9 cellular contexts compared by ENCODE assay signal in the genomic region with DNA sequence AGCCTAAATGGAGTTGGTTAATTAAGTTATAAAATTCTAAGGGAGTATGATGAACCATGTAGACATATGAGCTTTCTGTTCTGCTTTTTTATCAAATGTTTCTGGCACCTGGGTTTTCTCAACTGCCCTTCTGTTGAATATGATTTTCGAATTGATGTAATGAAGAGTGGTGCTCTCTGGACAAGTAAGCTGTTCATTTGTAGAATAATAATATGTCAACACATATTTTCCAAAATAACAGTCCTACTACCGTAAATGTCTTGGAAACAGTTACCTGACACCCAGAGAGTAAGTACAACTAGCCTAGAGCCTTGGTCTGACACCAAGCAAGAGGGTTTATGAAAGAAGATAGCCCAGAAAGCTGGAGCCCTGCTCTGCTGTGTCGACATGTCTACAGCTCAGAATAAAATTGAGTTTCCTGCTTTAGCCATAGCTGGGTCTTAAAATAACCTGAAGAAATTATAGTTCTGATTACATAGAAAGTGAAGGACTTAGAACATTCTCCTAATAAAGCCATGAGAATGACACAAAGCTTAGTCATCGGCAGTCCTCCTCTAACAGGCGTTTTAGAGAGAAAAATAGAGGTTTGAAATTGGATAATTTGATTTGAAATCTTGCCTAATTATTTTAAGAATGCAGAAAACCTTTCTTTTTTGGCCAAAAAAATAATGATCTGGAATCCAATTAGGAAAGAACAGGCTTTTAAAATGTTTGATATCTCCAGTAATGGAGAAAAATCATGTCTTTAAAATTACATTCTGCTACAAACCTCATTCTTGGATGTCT. TPM values are rescaled to one million over a fixed set of nuclear protein-coding genes. Genes with fewer than 3 reads are reported as not detected.
DNase-seq lines count a peak whose midpoint lies in the region; ATAC-seq and TF ChIP-seq lines count a peak whose summit lies in the region.
"Had no signal": no experiment of that assay in that cellular context is flagged by ENCODE, and none has a peak within 500 bp of the region (broad histone marks: within the 10 kb centered on the region; RNA-seq: fewer than 3 reads in every experiment).

No MANE protein-coding gene starts in this region.

- H3K9me3 Mint-ChIP-seq in type B pancreatic cell: no peaks in the 10 kb centered on the region

- no peak overlapping the region for H3K27ac Mint-ChIP-seq in type B pancreatic cell

- H3K36me3 ChIP-seq in mucosa of rectum (ENCODE audit: control insufficient read depth in 2 of 2, insufficient read depth in 2 of 2, low read length in 2 of 2) (no peaks in the 10 kb centered on the region), thyroid gland (no peaks in the 10 kb centered on the region)

- ATAC-seq in GM18519 (IDR thresholded peaks at IDR 0.05; ENCODE audit: low FRiP score, unreplicated experiment): peak; percentile 59
- ATAC-seq in HG02759 (IDR thresholded peaks at IDR 0.05; ENCODE audit: unreplicated experiment): peak; percentile 77

- WGBS in thyroid gland, 2 donors: 74 to 81% methylated on average over 5 of the region's 5 CpGs

- H3K9ac ChIP-seq in mucosa of rectum (ENCODE audit: low read depth in 1 of 2, low read length in 2 of 2): peak overlapping the region in 1 of 2 donors; percentile 19
- H3K9ac ChIP-seq: parathyroid adenoma had no signal

- no peak overlapping the region for H3K4me3 Mint-ChIP-seq in type B pancreatic cell

- H3K4me3 ChIP-seq in mucosa of rectum (ENCODE audit: low read length in 2 of 2) (no peak overlapping the region), thyroid gland (replicated peaks in 1 of 3) (no peak overlapping the region)

- H3K4me1 ChIP-seq in mucosa of rectum (ENCODE audit: control insufficient read depth in 2 of 2, insufficient read depth in 2 of 2, low read length in 2 of 2): peaks cover 0 to 2% of the 10 kb centered on the region in 2 donors
- no peaks in the 10 kb centered on the region for H3K4me1 ChIP-seq in thyroid gland
- H3K4me1 ChIP-seq: parathyroid adenoma had no signal

- intact Hi-C loops in thyroid gland (cut with DNase I): no loop called here

- peak overlapping the region; percentile 51 to 63 for H3K27ac ChIP-seq in mucosa of rectum (ENCODE audit: low read depth in 2 of 2, low read length in 2 of 2)
- peak overlapping the region in 1 of 3 donors; percentile 11 for H3K27ac ChIP-seq in thyroid gland
- H3K27ac ChIP-seq: parathyroid adenoma had no signal

- no peaks in the 10 kb centered on the region for H3K27me3 Mint-ChIP-seq in type B pancreatic cell

- H3K36me3 Mint-ChIP-seq in type B pancreatic cell: no peaks in the 10 kb centered on the region

- no peak for TF ChIP-seq POLR2A in thyroid gland (IDR thresholded peaks at IDR 0.05)

- H3K9me3 ChIP-seq in mucosa of rectum (ENCODE audit: control insufficient read depth in 2 of 2, low read length in 2 of 2) (no peaks in the 10 kb centered on the region), thyroid gland (no peaks in the 10 kb centered on the region)

- no peaks in the 10 kb centered on the region for H3K4me1 Mint-ChIP-seq in type B pancreatic cell (ENCODE audit: unreplicated experiment)

- H3K27me3 ChIP-seq in mucosa of rectum (ENCODE audit: control insufficient read depth in 2 of 2, insufficient read depth in 2 of 2, low read length in 2 of 2): no peaks in the 10 kb centered on the region
- no peaks in the 10 kb centered on the region for H3K27me3 ChIP-seq in thyroid gland

- DNase-seq in OCI-M1 (lab: John Stamatoyannopoulos, UW): peak; percentile 7
- DNase-seq in type B pancreatic cell (ENCODE audit: extremely low spot score, unreplicated experiment): no peak
- DNase-seq in activated CD8-positive, alpha-beta memory T cell treated with anti-CD3 and anti-CD28 coated beads, Interleukin-2, amount 50 U/mL, for 4 hours: no peak
- no peak for DNase-seq in NK-92 treated with Interleukin-12 subunit alpha and Interleukin-12 subunit beta, amount 100 ng/mL, for 24 hours (lab: John Stamatoyannopoulos, UW)
- no peak for DNase-seq in thyroid gland

- TF ChIP-seq CTCF in type B pancreatic cell (conservative IDR thresholded peaks at IDR 0.05) (no peak), thyroid gland (IDR thresholded peaks at IDR 0.05) (no peak)

RNA-seq across cellular contexts. Expression of a gene that starts 25.1 kb away (rescaled TPM):
- 6.8 and 8.9 TPM in 2 replicates for total RNA-seq in type B pancreatic cell (ENCODE audit: low replicate concordance)
- total RNA-seq in thyroid gland: 10 to 100 TPM in 1 of 4 donors, 1 to 10 TPM in 3; 5.4 to 28.2 (median 7.2) TPM
